Comparison of ENCODE assay signal across 1 cellular context in genomic region chr15:40290540-40291087, GRCh38.
TF ChIP-seq lines count a peak whose summit lies in the region.

No MANE protein-coding gene starts in this region.

TF ChIP-seq in WTC11, 78 proteins besides CTCF, POLR2A, EP300 and RAD21 (continued from another document):
- no peak for TF ChIP-seq E2F4 (CRISPR knock-in tag; IDR thresholded peaks at IDR 0.05; ENCODE audit: borderline replicate concordance, low read depth)
- TF ChIP-seq, protein P1, sequence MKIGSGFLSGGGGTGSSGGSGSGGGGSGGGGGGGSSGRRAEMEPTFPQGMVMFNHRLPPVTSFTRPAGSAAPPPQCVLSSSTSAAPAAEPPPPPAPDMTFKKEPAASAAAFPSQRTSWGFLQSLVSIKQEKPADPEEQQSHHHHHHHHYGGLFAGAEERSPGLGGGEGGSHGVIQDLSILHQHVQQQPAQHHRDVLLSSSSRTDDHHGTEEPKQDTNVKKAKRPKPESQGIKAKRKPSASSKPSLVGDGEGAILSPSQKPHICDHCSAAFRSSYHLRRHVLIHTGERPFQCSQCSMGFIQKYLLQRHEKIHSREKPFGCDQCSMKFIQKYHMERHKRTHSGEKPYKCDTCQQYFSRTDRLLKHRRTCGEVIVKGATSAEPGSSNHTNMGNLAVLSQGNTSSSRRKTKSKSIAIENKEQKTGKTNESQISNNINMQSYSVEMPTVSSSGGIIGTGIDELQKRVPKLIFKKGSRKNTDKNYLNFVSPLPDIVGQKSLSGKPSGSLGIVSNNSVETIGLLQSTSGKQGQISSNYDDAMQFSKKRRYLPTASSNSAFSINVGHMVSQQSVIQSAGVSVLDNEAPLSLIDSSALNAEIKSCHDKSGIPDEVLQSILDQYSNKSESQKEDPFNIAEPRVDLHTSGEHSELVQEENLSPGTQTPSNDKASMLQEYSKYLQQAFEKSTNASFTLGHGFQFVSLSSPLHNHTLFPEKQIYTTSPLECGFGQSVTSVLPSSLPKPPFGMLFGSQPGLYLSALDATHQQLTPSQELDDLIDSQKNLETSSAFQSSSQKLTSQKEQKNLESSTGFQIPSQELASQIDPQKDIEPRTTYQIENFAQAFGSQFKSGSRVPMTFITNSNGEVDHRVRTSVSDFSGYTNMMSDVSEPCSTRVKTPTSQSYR (CRISPR knock-in tag; IDR thresholded peaks at IDR 0.05) = no peak
- TF ChIP-seq ERG (CRISPR knock-in tag; IDR thresholded peaks at IDR 0.05) = no peak
- no peak for TF ChIP-seq SOX15 (CRISPR knock-in tag; IDR thresholded peaks at IDR 0.05)
- TF ChIP-seq ZNF512 (CRISPR knock-in tag; IDR thresholded peaks at IDR 0.05; ENCODE audit: borderline replicate concordance) = no peak
- TF ChIP-seq ZNF396 (CRISPR knock-in tag; IDR thresholded peaks at IDR 0.05; ENCODE audit: borderline replicate concordance) = no peak
- TF ChIP-seq, protein P2, sequence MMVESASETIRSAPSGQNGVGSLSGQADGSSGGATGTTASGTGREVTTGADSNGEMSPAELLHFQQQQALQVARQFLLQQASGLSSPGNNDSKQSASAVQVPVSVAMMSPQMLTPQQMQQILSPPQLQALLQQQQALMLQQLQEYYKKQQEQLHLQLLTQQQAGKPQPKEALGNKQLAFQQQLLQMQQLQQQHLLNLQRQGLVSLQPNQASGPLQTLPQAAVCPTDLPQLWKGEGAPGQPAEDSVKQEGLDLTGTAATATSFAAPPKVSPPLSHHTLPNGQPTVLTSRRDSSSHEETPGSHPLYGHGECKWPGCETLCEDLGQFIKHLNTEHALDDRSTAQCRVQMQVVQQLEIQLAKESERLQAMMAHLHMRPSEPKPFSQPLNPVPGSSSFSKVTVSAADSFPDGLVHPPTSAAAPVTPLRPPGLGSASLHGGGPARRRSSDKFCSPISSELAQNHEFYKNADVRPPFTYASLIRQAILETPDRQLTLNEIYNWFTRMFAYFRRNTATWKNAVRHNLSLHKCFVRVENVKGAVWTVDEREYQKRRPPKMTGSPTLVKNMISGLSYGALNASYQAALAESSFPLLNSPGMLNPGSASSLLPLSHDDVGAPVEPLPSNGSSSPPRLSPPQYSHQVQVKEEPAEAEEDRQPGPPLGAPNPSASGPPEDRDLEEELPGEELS (CRISPR knock-in tag; IDR thresholded peaks at IDR 0.05) = no peak
